In genomic region chr5:137629646-137630045, GRCh38 we compare ENCODE assay signal across 8 cellular contexts.
DNase-seq lines count a peak whose midpoint lies in the region; ATAC-seq and TF ChIP-seq lines count a peak whose summit lies in the region.

No MANE protein-coding gene starts in this region.

- H3K9me3 ChIP-seq in colonic mucosa = no peaks in the 10 kb centered on the region
- no peaks in the 10 kb centered on the region for H3K9me3 ChIP-seq in left lung
- no peaks in the 10 kb centered on the region for H3K9me3 ChIP-seq in transverse colon

- in situ Hi-C loops in KBM-7 (cut with MboI; ENCODE audit: low pct_unique_long_range_greater_than_20kb, low sequenced_read_pairs) = loop anchor here (25.0 kb wide), 1 partner anchor 433 kb away; no protein-coding TSS in a partner anchor
- in situ Hi-C loops in transverse colon (cut with MboI; ENCODE audit: low pct_ligation_motif_present in 1 of 4, low pct_unique_long_range_greater_than_20kb in 1 of 4, low sequenced_read_pairs in 3 of 4) = loop anchor here in 1 of 4 donors (25.0 kb wide), 1 partner anchor 108 kb away; the partner anchor contains the start of gene KLHL3

- H3K27me3 ChIP-seq in colonic mucosa = no peaks in the 10 kb centered on the region
- no peaks in the 10 kb centered on the region for H3K27me3 ChIP-seq in left lung
- H3K27me3 ChIP-seq in transverse colon = no peaks in the 10 kb centered on the region

- H3K9ac ChIP-seq in colonic mucosa (ENCODE audit: low read depth in 2 of 2, low read length in 2 of 2) = no peak overlapping the region

- WGBS in transverse colon (ENCODE audit: low coverage in 1 of 2), 2 donors = 20% methylated on average over 4 of the region's 4 CpGs; no CpG with 5 or more reads in 1 of the 2 donors

- peak; percentile 95 for TF ChIP-seq CTCF in colonic mucosa (IDR thresholded peaks at IDR 0.05)
- peak; percentile 88 to 89 for TF ChIP-seq CTCF in left lung (IDR thresholded peaks at IDR 0.05)
- TF ChIP-seq CTCF in transverse colon (IDR thresholded peaks at IDR 0.05) = peak; percentile 78 to 95 (median 84)

- DNase-seq in CMK (ENCODE audit: low read depth) = peak; percentile 15
- DNase-seq in KBM-7 = peak; percentile 36
- DNase-seq in RKO (ENCODE audit: low spot score) = peak; percentile 68
- DNase-seq in colonic mucosa = no peak
- no peak for DNase-seq in left lung
- no peak for DNase-seq in transverse colon
- no peak for DNase-seq in NK-92 (lab: John Stamatoyannopoulos, UW; ENCODE audit: unreplicated experiment)

- ATAC-seq in GM18870 (IDR thresholded peaks at IDR 0.05; ENCODE audit: unreplicated experiment) = peak; percentile 48
- peak; percentile 91 for ATAC-seq in left lung

- H3K4me1 ChIP-seq in colonic mucosa (no peaks in the 10 kb centered on the region), left lung (no peaks in the 10 kb centered on the region), transverse colon (peaks cover 0 to 4% (median 0%) of the 10 kb centered on the region in 4 donors)

- TF ChIP-seq EP300 in transverse colon (IDR thresholded peaks at IDR 0.05; ENCODE audit: low read depth) = no peak

- no peak overlapping the region for H3K4me3 ChIP-seq in colonic mucosa
- H3K4me3 ChIP-seq in left lung = no peak overlapping the region
- no peak overlapping the region for H3K4me3 ChIP-seq in transverse colon

- no peak for TF ChIP-seq POLR2A in transverse colon (IDR thresholded peaks at IDR 0.05)

- intact Hi-C loops in colonic mucosa (cut with DNase I) (loop anchor here (5.0 to 10.0 kb wide), 3 partner anchors 115 to 435 kb away; no protein-coding TSS in a partner anchor), left lung (cut with DNase I) (no loop called here), transverse colon (cut with DNase I; ENCODE audit: low total_unique reads) (loop anchor here (2.0 kb wide), 1 partner anchor 113 kb away; no protein-coding TSS in a partner anchor)

- H3K36me3 ChIP-seq in colonic mucosa = no peaks in the 10 kb centered on the region
- no peaks in the 10 kb centered on the region for H3K36me3 ChIP-seq in left lung
- no peaks in the 10 kb centered on the region for H3K36me3 ChIP-seq in transverse colon

- H3K27ac ChIP-seq in colonic mucosa = no peak overlapping the region
- H3K27ac ChIP-seq in left lung = no peak overlapping the region
- no peak overlapping the region for H3K27ac ChIP-seq in transverse colon

Comparison
In these comparisons a context has a peak if more than half of its experiments do, and no peak if none do; other contexts are left out.
1. DNase-seq: peak in CMK (single experiment), KBM-7 (single experiment) and RKO (single experiment); none in colonic mucosa (single experiment), left lung (0 of 2), transverse colon (single experiment) and NK-92 (single experiment).
2. intact Hi-C loops: an anchor here in colonic mucosa (5.0 to 10.0 kb wide) and transverse colon (2.0 kb wide); none called in left lung.
3. Peak in every context shown above with its lines, with median percentiles within 50 percentile points of each other: CTCF ChIP-seq.